Comparison of ENCODE assay signal across 12 cellular contexts in the genomic region with DNA sequence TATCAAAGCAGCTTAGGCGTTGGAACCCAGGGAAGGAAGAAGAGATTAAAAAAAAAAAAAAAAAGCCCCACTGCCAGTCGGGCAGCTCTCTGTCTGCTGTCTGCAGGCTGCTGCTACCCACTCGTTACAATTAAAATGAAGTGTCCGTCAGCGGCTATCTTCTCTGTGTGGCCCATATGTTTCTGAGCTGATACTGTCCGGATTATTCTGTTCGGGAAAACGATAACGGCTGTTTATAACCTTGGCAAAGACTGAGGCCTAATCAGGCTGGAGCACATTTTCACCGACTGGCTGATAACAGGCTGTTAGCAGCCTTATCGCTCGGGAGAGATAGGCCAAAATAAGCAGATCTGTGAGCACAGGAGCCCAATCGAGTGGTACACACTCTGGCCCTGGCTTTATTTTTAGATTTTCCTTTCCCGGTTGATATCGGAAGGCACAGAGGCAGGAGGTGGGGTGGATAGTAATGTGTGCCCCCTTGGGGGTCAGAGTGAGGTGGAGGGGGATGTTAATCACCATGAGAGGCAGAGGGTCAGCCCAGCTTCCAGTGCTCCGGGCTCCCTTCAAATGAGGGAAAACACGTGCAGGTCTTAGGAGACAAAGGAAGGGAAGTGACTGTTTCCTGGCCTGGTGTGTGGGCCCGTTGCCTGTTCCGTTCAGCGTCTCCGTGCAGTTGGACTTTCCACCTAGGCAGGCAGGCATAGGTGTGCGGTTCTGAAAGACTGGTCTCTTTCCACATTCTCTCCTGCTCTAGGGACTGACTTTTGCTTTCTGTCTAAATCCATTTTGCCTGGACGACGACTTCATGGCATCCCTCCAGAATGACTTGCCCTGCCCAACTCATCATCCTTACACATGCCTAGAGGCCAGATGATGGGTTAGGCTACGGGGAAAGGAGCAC.
DNase-seq lines count a peak whose midpoint lies in the region; ATAC-seq and TF ChIP-seq lines count a peak whose summit lies in the region.
"Had no signal": no experiment of that assay in that cellular context is flagged by ENCODE, and none has a peak within 500 bp of the region (broad histone marks: within the 10 kb centered on the region; RNA-seq: fewer than 3 reads in every experiment).

No MANE protein-coding gene starts in this region.

- peaks cover 4 to 5% of the 10 kb centered on the region in 2 donors for H3K9me3 Mint-ChIP-seq in activated naive CD4-positive, alpha-beta T cell treated with anti-CD3 and anti-CD28 coated beads, Interleukin-2, amount 50 U/mL, for 72 hours
- peaks cover 0 to 14% of the 10 kb centered on the region in 2 donors for H3K9me3 Mint-ChIP-seq in stimulated activated naive CD8-positive, alpha-beta T cell treated with anti-CD3 and anti-CD28 coated beads, Interleukin-15, amount 100 ng/mL, for 72 hours

- H3K9me3 ChIP-seq in esophagus muscularis mucosa (no peaks in the 10 kb centered on the region), mucosa of rectum (ENCODE audit: control insufficient read depth in 2 of 2, low read length in 2 of 2) (no peaks in the 10 kb centered on the region), vagina (no peaks in the 10 kb centered on the region)

- H3K27me3 Mint-ChIP-seq in stimulated activated naive CD8-positive, alpha-beta T cell treated with anti-CD3 and anti-CD28 coated beads, Interleukin-15, amount 100 ng/mL, for 72 hours: peaks cover 16% of the 10 kb centered on the region

- H3K36me3 Mint-ChIP-seq in activated naive CD4-positive, alpha-beta T cell treated with anti-CD3 and anti-CD28 coated beads, Interleukin-2, amount 50 U/mL, for 72 hours: peaks cover 0 to 14% of the 10 kb centered on the region in 2 donors

- peaks cover 7% of the 10 kb centered on the region for H3K4me1 Mint-ChIP-seq in stimulated activated naive CD8-positive, alpha-beta T cell treated with anti-CD3 and anti-CD28 coated beads, Interleukin-15, amount 100 ng/mL, for 72 hours

- H3K4me3 ChIP-seq in esophagus muscularis mucosa (no peak overlapping the region), mucosa of rectum (ENCODE audit: low read length in 2 of 2) (no peak overlapping the region), vagina (peak overlapping the region in 1 of 2 donors; percentile 9)

- H3K27me3 ChIP-seq in esophagus muscularis mucosa (no peaks in the 10 kb centered on the region), mucosa of rectum (ENCODE audit: control insufficient read depth in 2 of 2, insufficient read depth in 2 of 2, low read length in 2 of 2) (no peaks in the 10 kb centered on the region), vagina (no peaks in the 10 kb centered on the region)

- TF ChIP-seq CTCF in esophagus muscularis mucosa (IDR thresholded peaks at IDR 0.05) (no peak), vagina (IDR thresholded peaks at IDR 0.05) (no peak)

- TF ChIP-seq POLR2A in esophagus muscularis mucosa (IDR thresholded peaks at IDR 0.05; ENCODE audit: low read depth) (no peak), vagina (IDR thresholded peaks at IDR 0.05) (no peak)

- no peaks in the 10 kb centered on the region for H3K36me3 ChIP-seq in esophagus muscularis mucosa
- H3K36me3 ChIP-seq in mucosa of rectum (ENCODE audit: control insufficient read depth in 2 of 2, insufficient read depth in 2 of 2, low read length in 2 of 2): no peaks in the 10 kb centered on the region
- H3K36me3 ChIP-seq in vagina: no peaks in the 10 kb centered on the region

- H3K27ac Mint-ChIP-seq in activated naive CD4-positive, alpha-beta T cell treated with anti-CD3 and anti-CD28 coated beads, Interleukin-2, amount 50 U/mL, for 72 hours: no peak overlapping the region
- H3K27ac Mint-ChIP-seq in stimulated activated naive CD8-positive, alpha-beta T cell treated with anti-CD3 and anti-CD28 coated beads, Interleukin-15, amount 100 ng/mL, for 72 hours: peak overlapping the region in 1 of 2 donors; percentile 77

- intact Hi-C loops in esophagus muscularis mucosa (cut with DNase I) (no loop called here), vagina (cut with DNase I) (no loop called here)

- H3K27ac ChIP-seq in esophagus muscularis mucosa (replicated peaks in 1 of 4): peak overlapping the region; percentile 67 to 77 (median 71)
- H3K27ac ChIP-seq in mucosa of rectum (ENCODE audit: low read depth in 2 of 2, low read length in 2 of 2): peak overlapping the region; percentile 29 to 46
- peak overlapping the region; percentile 57 for H3K27ac ChIP-seq in vagina
- H3K27ac ChIP-seq: 22Rv1 had no signal

- DNase-seq in NCI-H1694 treated with DMSO at 0.1 percent for 48 hours (lab: John Stamatoyannopoulos, UW) (peak; percentile 39), NCI-H1694 (lab: John Stamatoyannopoulos, UW) (no peak), esophagus muscularis mucosa (ENCODE audit: extremely low spot score) (no peak), vagina (ENCODE audit: extremely low spot score in 2 of 2) (no peak), COLO668 (lab: John Stamatoyannopoulos, UW; ENCODE audit: unreplicated experiment) (no peak)
- DNase-seq in activated naive CD4-positive, alpha-beta T cell treated with anti-CD3 and anti-CD28 coated beads, Interleukin-2, amount 50 U/mL, for 72 hours (ENCODE audit: low spot score in 2 of 2): no peak
- DNase-seq in stimulated activated naive CD8-positive, alpha-beta T cell treated with anti-CD3 and anti-CD28 coated beads, Interleukin-15, amount 100 ng/mL, for 72 hours: no peak
- DNase-seq: GF-D8, midbrain, SIG-M5 had no signal

- H3K4me1 ChIP-seq in esophagus muscularis mucosa: peaks cover 46 to 97% (median 92%) of the 10 kb centered on the region in 4 donors
- H3K4me1 ChIP-seq in mucosa of rectum (ENCODE audit: control insufficient read depth in 2 of 2, insufficient read depth in 2 of 2, low read length in 2 of 2): peaks cover 23 to 26% of the 10 kb centered on the region in 2 donors
- H3K4me1 ChIP-seq in vagina: peaks cover 88% of the 10 kb centered on the region

- WGBS in esophagus muscularis mucosa: 35% methylated on average over 23 of the region's 25 CpGs

- no peak for ATAC-seq in activated naive CD4-positive, alpha-beta T cell treated with anti-CD3 and anti-CD28 coated beads, Interleukin-2, amount 50 U/mL, for 72 hours
- ATAC-seq in stimulated activated naive CD8-positive, alpha-beta T cell treated with anti-CD3 and anti-CD28 coated beads, Interleukin-15, amount 100 ng/mL, for 72 hours: no peak

- TF ChIP-seq EP300 in esophagus muscularis mucosa (IDR thresholded peaks at IDR 0.05): no peak

- no peak overlapping the region for H3K4me3 Mint-ChIP-seq in stimulated activated naive CD8-positive, alpha-beta T cell treated with anti-CD3 and anti-CD28 coated beads, Interleukin-15, amount 100 ng/mL, for 72 hours

- H3K9ac ChIP-seq in mucosa of rectum (ENCODE audit: low read depth in 1 of 2, low read length in 2 of 2): no peak overlapping the region
